8 cellular contexts compared by ENCODE assay signal in genomic region chr9:136944519-136945332, GRCh38. TPM values are rescaled to one million over a fixed set of nuclear protein-coding genes. Genes with fewer than 3 reads are reported as not detected.
DNase-seq lines count a peak whose midpoint lies in the region; ATAC-seq, FAIRE-seq and TF ChIP-seq lines count a peak whose summit lies in the region.

C8G (plus strand) TSS chr9:136945243; CDS start chr9:136945321, 78 bp downstream.
FBXW5 (minus strand) TSS chr9:136944738; CDS start chr9:136944083, 655 bp downstream.

- H2BK15ac ChIP-seq in H1 (ENCODE audit: low read length), result peak within 1 kb of the TSS; percentile 89
- H2BK15ac ChIP-seq in mesenchymal stem cell (ENCODE audit: low read depth, poor library complexity, severe bottlenecking), result peak within 1 kb of the TSS; percentile 93

- H2BK20ac ChIP-seq in H1 (ENCODE audit: low read length), result 0 out of 2 replicates have a peak within 1 kb of the TSS, but pooled peaks have one; percentile 9

- peak; percentile 64 for ATAC-seq in GM19468 (IDR thresholded peaks at IDR 0.05; ENCODE audit: extremely low read depth, unreplicated experiment)

- CTCF ChIA-PET in H1 (lab: Charles Lee; ENCODE audit: partially characterized antibody), result interaction anchor here (0.6 to 4.4 kb wide), 13 partner anchors 9 to 338 kb away, joined by 3 to 60 read pairs (median 4); partner anchors contain the start of genes ABCA2, CLIC3, FUT7 and MAMDC4

- peak within 1 kb of the TSS; percentile 64 to 66 for H3K4me2 ChIP-seq in H1 (ENCODE audit: insufficient read depth in 1 of 2, low read depth in 2 of 2, low read length in 2 of 2)
- H3K4me2 ChIP-seq in mesenchymal stem cell (ENCODE audit: low read length, poor library complexity, severe bottlenecking), result peak within 1 kb of the TSS; percentile 69

- H2BK12ac ChIP-seq in H1 (ENCODE audit: low read depth, low read length), result peak within 1 kb of the TSS; percentile 39; the same call in 1 of the 2 replicates
- H2BK12ac ChIP-seq in mesenchymal stem cell (ENCODE audit: low read length in 2 of 2), result peak within 1 kb of the TSS in 1 of 2 experiments; percentile 70

- H3K14ac ChIP-seq in H1 (ENCODE audit: insufficient read length) (no peak within 1 kb of the TSS), mesenchymal stem cell (ENCODE audit: low read length in 2 of 2) (peak within 1 kb of the TSS in 1 of 2 experiments; percentile 98)

- TF ChIP-seq POLR2A in H1 (IDR thresholded peaks at IDR 0.05; ENCODE audit: control extremely low read depth in 1 of 2, low read depth in 2 of 2, low read length in 2 of 2), result no peak; a peak in 1 of 3 replicates

- peak within 1 kb of the TSS; percentile 59 for H3K56ac ChIP-seq in H1 (replicated peaks; ENCODE audit: insufficient read length, low read depth, low read length)

- H3K4me3 ChIP-seq in H1 (ENCODE audit: extremely low read depth in 1 of 4, insufficient read depth in 2 of 4, low read depth in 3 of 4, low read length in 4 of 4) (peak within 1 kb of the TSS; percentile 68 to 95 (median 72)), mesenchymal stem cell (ENCODE audit: insufficient read depth in 1 of 2, low read depth in 1 of 2, low read length in 2 of 2) (peak within 1 kb of the TSS; percentile 89 to 90)

- H2BK120ac ChIP-seq in H1 (replicated peaks; ENCODE audit: low read depth, low read length) (no peak within 1 kb of the TSS), mesenchymal stem cell (ENCODE audit: low read depth, low read length) (peak within 1 kb of the TSS; percentile 83)

- H2BK5ac ChIP-seq in H1 (ENCODE audit: low read depth, low read length) (no peak within 1 kb of the TSS; the same call in 1 of the 2 replicates), mesenchymal stem cell (ENCODE audit: low read depth, low read length, poor library complexity, severe bottlenecking) (peak within 1 kb of the TSS; percentile 81)

- TF ChIP-seq RAD21 in H1 (IDR thresholded peaks at IDR 0.05 in 1 of 2, conservative IDR thresholded peaks at IDR 0.05 in 1 of 2; ENCODE audit: low read depth in 2 of 2, low read length in 2 of 2), result peak in 1 of 2 experiments; percentile 42; a peak in 3 of 4 replicates

- H3K4me1 ChIP-seq in H1 (replicated peaks in 1 of 4; ENCODE audit: control insufficient read depth in 3 of 4, insufficient read depth in 4 of 4, low read length in 3 of 4) (peaks cover 0 to 18% (median 11%) of the 10 kb centered on the region in 4 experiments; a peak in 5 of 7 replicates), mesenchymal stem cell (ENCODE audit: control insufficient read depth, insufficient read depth, low read depth, low read length) (peaks cover 37% of the 10 kb centered on the region)

- H2AK5ac ChIP-seq in H1 (ENCODE audit: low read depth, low read length) (no peak within 1 kb of the TSS), mesenchymal stem cell (ENCODE audit: low read length, severe bottlenecking) (no peak within 1 kb of the TSS)

- H3K18ac ChIP-seq in H1 (ENCODE audit: extremely low read depth, low read length) (peak within 1 kb of the TSS; percentile 78), mesenchymal stem cell (ENCODE audit: low read depth in 1 of 2, low read length in 2 of 2) (peak within 1 kb of the TSS; percentile 88 to 95)

- DNase-seq in COR-L47 (lab: John Stamatoyannopoulos, UW) (peak; percentile 90), HS-5 (ENCODE audit: low read depth) (peak; percentile 59), H1 (ENCODE audit: low read depth in 1 of 2, low spot score in 2 of 2) (peak; percentile 78 to 96), mesenchymal stem cell (peak; percentile 90)
- DNase-seq in NK-92 treated with Interleukin-12 subunit alpha and Interleukin-12 subunit beta, amount 100 ng/mL, for 24 hours (lab: John Stamatoyannopoulos, UW), result peak; percentile 90
- DNase-seq in activated CD8-positive, alpha-beta memory T cell treated with anti-CD3 and anti-CD28 coated beads for 48 hours (ENCODE audit: low read depth in 2 of 3, low spot score in 2 of 3), result peak; percentile 93 to 95 (median 94)
- DNase-seq in stimulated activated CD8-positive, alpha-beta memory T cell treated with anti-CD3 and anti-CD28 coated beads, Interleukin-12 subunit alpha, Interleukin-12 subunit beta, amount 100 ng/mL, for 24 hours (ENCODE audit: extremely low read depth), result peak; percentile 84

- H3K23ac ChIP-seq in H1 (ENCODE audit: insufficient read length) (no peak within 1 kb of the TSS), mesenchymal stem cell (ENCODE audit: low read length in 2 of 2) (peak within 1 kb of the TSS; percentile 79 to 97)

- H3K36me3 ChIP-seq in H1 (ENCODE audit: control insufficient read depth in 2 of 4, insufficient read depth in 4 of 4, low read length in 3 of 4) (peaks cover 12 to 33% (median 16%) of the 10 kb centered on the region in 4 experiments; a peak in 7 of 8 replicates), mesenchymal stem cell (ENCODE audit: control insufficient read depth in 1 of 2, insufficient read depth in 2 of 2, low read depth in 1 of 2, low read length in 2 of 2) (peaks cover 32 to 42% of the 10 kb centered on the region in 2 experiments)

- H3K9me3 ChIP-seq in H1 (ENCODE audit: insufficient read depth in 2 of 2, low read depth in 1 of 2, low read length in 1 of 2) (no peaks in the 10 kb centered on the region), mesenchymal stem cell (ENCODE audit: control insufficient read depth, low read length) (no peaks in the 10 kb centered on the region)

- H3K27ac ChIP-seq in H1 (ENCODE audit: low read depth, low read length) (no peak within 1 kb of the TSS; the same call in 1 of the 2 replicates), mesenchymal stem cell (ENCODE audit: low read length, poor library complexity, severe bottlenecking) (no peak within 1 kb of the TSS)

- TF ChIP-seq EP300 in H1 (IDR thresholded peaks at IDR 0.05; ENCODE audit: borderline replicate concordance in 1 of 2, low read depth in 2 of 2, low read length in 2 of 2), result peak in 1 of 2 experiments; percentile 73; a peak in 1 of 3 replicates

- no peak for FAIRE-seq in H1 (lab: Jason Lieb, UNC)

- H3K4ac ChIP-seq in H1 (replicated peaks; ENCODE audit: insufficient read length, low read depth, low read length) (peak within 1 kb of the TSS; percentile 53), mesenchymal stem cell (ENCODE audit: low read depth in 1 of 2, low read length in 2 of 2) (peak within 1 kb of the TSS; percentile 67 to 97)

- POLR2A ChIA-PET in H1 (lab: Charles Lee; ENCODE audit: partially characterized antibody), result interaction anchor here (1.2 to 2.1 kb wide), 4 partner anchors 18 to 124 kb away, joined by 3 to 9 read pairs (median 4); no protein-coding TSS in a partner anchor

- H3K27me3 ChIP-seq in H1 (replicated peaks in 1 of 4; ENCODE audit: control insufficient read depth in 3 of 4, extremely low read depth in 1 of 4, insufficient read depth in 3 of 4, low read length in 3 of 4), result no peaks in the 10 kb centered on the region
- no peaks in the 10 kb centered on the region for H3K27me3 ChIP-seq in mesenchymal stem cell (ENCODE audit: control insufficient read depth in 1 of 2, insufficient read depth in 1 of 2, low read length in 2 of 2)

- peak within 1 kb of the TSS; percentile 45; the same call in 1 of the 2 replicates for H4K8ac ChIP-seq in H1 (ENCODE audit: extremely low read depth, insufficient read depth, low read length)
- peak within 1 kb of the TSS; percentile 94 for H4K8ac ChIP-seq in mesenchymal stem cell (ENCODE audit: low read length)

- H3K79me2 ChIP-seq in H1 (ENCODE audit: control insufficient read depth in 1 of 2, insufficient read depth in 2 of 2, low read length in 2 of 2), result peaks cover 0 to 3% of the 10 kb centered on the region in 2 experiments; a peak in 1 of 4 replicates

- peaks cover 5 to 24% of the 10 kb centered on the region in 2 experiments for H4K20me1 ChIP-seq in H1 (replicated peaks in 1 of 2; ENCODE audit: control insufficient read depth in 1 of 2, insufficient read depth in 2 of 2, low read length in 2 of 2)

- peak within 1 kb of the TSS in 3 of 4 experiments; percentile 42 to 63 (median 60); a peak in 5 of 7 replicates for H3K9ac ChIP-seq in H1 (replicated peaks in 1 of 4; ENCODE audit: extremely low read depth in 1 of 4, low read depth in 3 of 4, low read length in 3 of 4)
- H3K9ac ChIP-seq in mesenchymal stem cell (ENCODE audit: low read length), result peak within 1 kb of the TSS; percentile 92

- peak within 1 kb of the TSS; percentile 15 for H4K5ac ChIP-seq in H1 (ENCODE audit: insufficient read length, low read depth, low read length)

- H4K91ac ChIP-seq in H1 (replicated peaks; ENCODE audit: insufficient read length, low read length), result peak within 1 kb of the TSS; percentile 37
- peak within 1 kb of the TSS; percentile 95 for H4K91ac ChIP-seq in mesenchymal stem cell (ENCODE audit: low read length)

- no peaks in the 10 kb centered on the region for H3K79me1 ChIP-seq in H1 (ENCODE audit: low read depth, low read length)
- H3K79me1 ChIP-seq in mesenchymal stem cell (replicated peaks; ENCODE audit: low read length, poor library complexity, severe bottlenecking), result peaks cover 20% of the 10 kb centered on the region

- WGBS in H1 (ENCODE audit: extremely low coverage in 1 of 2, insufficient coverage in 1 of 2, insufficient read length in 1 of 2, insufficient replicate concordance in 2 of 2, low coverage in 1 of 2, low lambda C conversion rate in 2 of 2, missing lambda C conversion rate in 1 of 2), 2 experiments, result 15% methylated on average over 36 of the region's 74 CpGs; no CpG with 5 or more reads in 1 of the 2 experiments
- 8% methylated on average over 62 of the region's 74 CpGs for WGBS in mesenchymal stem cell

- H3K23me2 ChIP-seq in H1 (ENCODE audit: low read depth, low read length), result peaks cover 5% of the 10 kb centered on the region; the same call in 1 of the 2 replicates

- H2AFZ ChIP-seq in H1 (ENCODE audit: low read length) (no peak within 1 kb of the TSS), mesenchymal stem cell (ENCODE audit: low read depth, low read length) (peak within 1 kb of the TSS; percentile 32)

- TF ChIP-seq CTCF in H1 (IDR thresholded peaks at IDR 0.05; ENCODE audit: control extremely low read depth in 1 of 3, insufficient read depth in 1 of 3, low read depth in 1 of 3, low read length in 3 of 3), result peak in 2 of 3 experiments; percentile 89 to 95; a peak in 3 of 4 replicates

RNA-seq across cellular contexts. Expression of gene C8G, which starts in this region (rescaled TPM):
- 0.80 TPM in 1 of 2 replicates, not detected in the other for total RNA-seq in H1 (2021; fragmentation: NEBNext Ultra II Directional; extraction: Animal tissue kit (Norgen Biotek cat#: 25700))
- polyA plus RNA-seq in H1 (2011; rRNA removed), result 0.62 and 1.8 TPM in 2 replicates
- 1.4 TPM for polyA plus RNA-seq in H1 (2011; cell fraction: cytosol; rRNA removed)
- polyA plus RNA-seq in H1 (2011; cell fraction: nucleus; rRNA removed), result 8.4 TPM
- polyA plus RNA-seq in H1 (2012, experiment 1 of 2), result 0.88 to 1.5 TPM in 2 of 4 replicates, not detected in the others
- polyA plus RNA-seq in H1 (2012, experiment 2 of 2), result not detected
- polyA plus RNA-seq in H1 (2013, experiment 1 of 2), result 1.6 TPM
- polyA plus RNA-seq in H1 (2013, experiment 2 of 2), result 0.75 TPM
- not detected in 2 replicates for polyA minus RNA-seq in H1 (2011; rRNA and poly(A)+ RNA removed)
- polyA minus RNA-seq in H1 (2011; cell fraction: cytosol; rRNA and poly(A)+ RNA removed), result not detected
- polyA minus RNA-seq in H1 (2011; cell fraction: nucleus; rRNA and poly(A)+ RNA removed), result not detected
- 0.55 TPM for polyA plus RNA-seq in mesenchymal stem cell (2013, experiment 1 of 2)
- polyA plus RNA-seq in mesenchymal stem cell (2013, experiment 2 of 2), result 0.55 TPM

RNA-seq across cellular contexts. Expression of gene FBXW5, which starts in this region (rescaled TPM):
- total RNA-seq in H1 (2021; fragmentation: NEBNext Ultra II Directional; extraction: Animal tissue kit (Norgen Biotek cat#: 25700)), result 49.0 and 49.5 TPM in 2 replicates
- polyA plus RNA-seq in H1 (2011; rRNA removed), result 71.0 and 93.6 TPM in 2 replicates
- 63.6 TPM for polyA plus RNA-seq in H1 (2011; cell fraction: cytosol; rRNA removed)
- 128 TPM for polyA plus RNA-seq in H1 (2011; cell fraction: nucleus; rRNA removed)
- polyA plus RNA-seq in H1 (2012, experiment 1 of 2), result 21.9 to 43.5 TPM (median 42.5 TPM) in 4 replicates
- polyA plus RNA-seq in H1 (2012, experiment 2 of 2), result 42.7 TPM
- 31.4 TPM for polyA plus RNA-seq in H1 (2013, experiment 1 of 2)
- 30.2 TPM for polyA plus RNA-seq in H1 (2013, experiment 2 of 2)
- 30.9 and 37.2 TPM in 2 replicates for polyA minus RNA-seq in H1 (2011; rRNA and poly(A)+ RNA removed)
- 67.3 TPM for polyA minus RNA-seq in H1 (2011; cell fraction: cytosol; rRNA and poly(A)+ RNA removed)
- polyA minus RNA-seq in H1 (2011; cell fraction: nucleus; rRNA and poly(A)+ RNA removed), result 46.9 TPM
- 58.2 TPM for polyA plus RNA-seq in mesenchymal stem cell (2013, experiment 1 of 2)
- polyA plus RNA-seq in mesenchymal stem cell (2013, experiment 2 of 2), result 59.5 TPM
